ENCODE assay signal across 1 cellular context in the genomic region with DNA sequence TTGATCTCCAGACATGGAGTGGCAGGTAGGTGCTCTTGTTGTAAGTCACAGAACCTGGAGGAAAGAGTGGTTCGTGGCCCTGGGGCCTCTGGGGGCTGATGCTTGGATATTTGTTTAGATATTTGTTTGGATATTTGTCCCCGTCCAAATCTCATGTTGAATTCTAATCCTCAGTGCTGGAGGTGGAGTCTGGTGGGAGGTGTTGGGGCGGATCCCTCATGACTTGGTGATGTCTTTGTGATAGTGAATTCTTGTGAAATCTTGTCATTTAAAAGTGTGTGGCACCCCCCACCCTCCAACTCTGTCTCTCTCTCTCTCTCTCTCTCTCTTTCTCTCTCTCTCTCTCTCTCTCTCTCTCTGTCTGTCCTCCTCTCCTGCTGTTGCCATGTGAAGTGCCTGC.
TF ChIP-seq lines count a peak whose summit lies in the region.

No MANE protein-coding gene starts in this region.

TF ChIP-seq in IMR-90, 13 proteins besides CTCF, POLR2A, EP300 and RAD21:
- TF ChIP-seq SMC3 (IDR thresholded peaks at IDR 0.05; ENCODE audit: low read depth, low read length) (no peak), MXI1 (IDR thresholded peaks at IDR 0.05; ENCODE audit: borderline replicate concordance, low read depth, low read length) (no peak), NFE2L2 (IDR thresholded peaks at IDR 0.05; ENCODE audit: low read depth, low read length) (no peak), FOS (IDR thresholded peaks at IDR 0.05; ENCODE audit: low read depth, low read length) (no peak), BHLHE40 (IDR thresholded peaks at IDR 0.05; ENCODE audit: low read depth, low read length) (no peak), MAFK (IDR thresholded peaks at IDR 0.05; ENCODE audit: low read depth, low read length) (no peak), RFX5 (IDR thresholded peaks at IDR 0.05; ENCODE audit: low read depth, low read length) (no peak), CHD1 (IDR thresholded peaks at IDR 0.05; ENCODE audit: low read depth, low read length) (no peak), MAZ (IDR thresholded peaks at IDR 0.05; ENCODE audit: borderline replicate concordance, low read depth, low read length) (no peak), RCOR1 (IDR thresholded peaks at IDR 0.05; ENCODE audit: insufficient replicate concordance, low read length) (no peak), CEBPB (IDR thresholded peaks at IDR 0.05; ENCODE audit: low read depth, low read length) (no peak)
- TF ChIP-seq, protein P1, sequence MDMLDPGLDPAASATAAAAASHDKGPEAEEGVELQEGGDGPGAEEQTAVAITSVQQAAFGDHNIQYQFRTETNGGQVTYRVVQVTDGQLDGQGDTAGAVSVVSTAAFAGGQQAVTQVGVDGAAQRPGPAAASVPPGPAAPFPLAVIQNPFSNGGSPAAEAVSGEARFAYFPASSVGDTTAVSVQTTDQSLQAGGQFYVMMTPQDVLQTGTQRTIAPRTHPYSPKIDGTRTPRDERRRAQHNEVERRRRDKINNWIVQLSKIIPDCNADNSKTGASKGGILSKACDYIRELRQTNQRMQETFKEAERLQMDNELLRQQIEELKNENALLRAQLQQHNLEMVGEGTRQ (IDR thresholded peaks at IDR 0.05; ENCODE audit: low read depth, low read length) = no peak
- TF ChIP-seq, protein P2, sequence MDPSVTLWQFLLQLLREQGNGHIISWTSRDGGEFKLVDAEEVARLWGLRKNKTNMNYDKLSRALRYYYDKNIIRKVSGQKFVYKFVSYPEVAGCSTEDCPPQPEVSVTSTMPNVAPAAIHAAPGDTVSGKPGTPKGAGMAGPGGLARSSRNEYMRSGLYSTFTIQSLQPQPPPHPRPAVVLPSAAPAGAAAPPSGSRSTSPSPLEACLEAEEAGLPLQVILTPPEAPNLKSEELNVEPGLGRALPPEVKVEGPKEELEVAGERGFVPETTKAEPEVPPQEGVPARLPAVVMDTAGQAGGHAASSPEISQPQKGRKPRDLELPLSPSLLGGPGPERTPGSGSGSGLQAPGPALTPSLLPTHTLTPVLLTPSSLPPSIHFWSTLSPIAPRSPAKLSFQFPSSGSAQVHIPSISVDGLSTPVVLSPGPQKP (IDR thresholded peaks at IDR 0.05; ENCODE audit: borderline replicate concordance, low read depth, low read length) = no peak
TF ChIP-seq in IMR-90: peak in this region for 0.
